ENCODE assay signal across 8 cellular contexts in the genomic region with DNA sequence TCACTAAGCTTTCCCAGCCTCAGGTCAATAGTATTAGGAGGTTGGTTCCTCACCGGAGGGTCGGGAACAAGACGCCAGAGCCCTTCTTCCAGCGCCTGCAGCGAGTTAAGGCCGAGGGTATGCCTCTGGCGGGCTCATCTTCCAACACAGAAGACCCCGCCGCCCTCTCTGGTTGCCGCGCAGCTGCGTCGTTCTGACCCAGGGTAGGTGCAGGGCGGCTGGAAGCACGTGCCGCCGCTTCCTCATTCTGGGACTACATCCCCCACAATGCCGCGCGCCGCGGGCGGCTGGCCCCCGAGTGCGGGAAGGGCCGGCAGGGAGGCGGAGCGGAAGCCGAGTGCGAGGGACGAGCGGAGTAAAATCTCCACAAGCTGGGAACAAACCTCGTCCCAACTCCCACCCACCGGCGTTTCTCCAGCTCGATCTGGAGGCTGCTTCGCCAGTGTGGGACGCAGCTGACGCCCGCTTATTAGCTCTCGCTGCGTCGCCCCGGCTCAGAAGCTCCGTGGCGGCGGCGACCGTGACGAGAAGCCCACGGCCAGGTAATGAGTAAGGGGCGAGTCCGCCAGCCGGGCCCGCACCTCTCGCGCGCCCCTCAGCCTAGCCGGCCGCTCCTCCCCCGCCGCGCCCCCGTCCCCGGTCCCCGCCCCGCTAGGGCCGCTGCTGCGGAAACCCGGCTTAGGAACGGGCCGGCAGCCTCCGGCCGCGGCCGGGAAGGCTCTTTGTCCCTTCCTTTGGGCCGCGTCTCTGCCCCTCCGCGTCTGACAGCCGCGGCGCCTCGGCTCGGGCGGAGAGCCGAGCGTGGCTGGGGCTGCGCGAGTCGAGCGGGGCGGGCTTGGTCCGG. TPM values are rescaled to one million over a fixed set of nuclear protein-coding genes. Genes with fewer than 3 reads are reported as not detected.
DNase-seq lines count a peak whose midpoint lies in the region; ATAC-seq, FAIRE-seq and TF ChIP-seq lines count a peak whose summit lies in the region.

A gene with protein sequence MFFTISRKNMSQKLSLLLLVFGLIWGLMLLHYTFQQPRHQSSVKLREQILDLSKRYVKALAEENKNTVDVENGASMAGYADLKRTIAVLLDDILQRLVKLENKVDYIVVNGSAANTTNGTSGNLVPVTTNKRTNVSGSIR (plus strand): TSS at position 319 of the 844 bp plus-strand sequence. CDS start 13,934 bp downstream, outside the sequence.

- WGBS in esophagus, 2 donors, result 1 to 2% methylated on average over 91 to 94 of the region's 94 CpGs

- no peaks in the 10 kb centered on the region; the same call in 1 of the 2 replicates for H3F3A ChIP-seq in OCI-LY1 (ENCODE audit: insufficient read depth, low read length)

- TF ChIP-seq CTCF in D721Med (IDR thresholded peaks at IDR 0.05; ENCODE audit: insufficient read depth, missing control alignments), result no peak
- no peak for TF ChIP-seq CTCF in OCI-LY1 (IDR thresholded peaks at IDR 0.05; ENCODE audit: low read length)

- peaks cover 21% of the 10 kb centered on the region for H3K4me1 ChIP-seq in HUES6 (ENCODE audit: control insufficient read depth, insufficient read depth, low read length)
- peaks cover 51% of the 10 kb centered on the region for H3K4me1 ChIP-seq in OCI-LY1 (ENCODE audit: insufficient read depth, low read length, severe bottlenecking)
- no peaks in the 10 kb centered on the region for H3K4me1 ChIP-seq in esophagus (ENCODE audit: control insufficient read depth in 2 of 2, insufficient read depth in 2 of 2, low read length in 1 of 2)
- peaks cover 4% of the 10 kb centered on the region for H3K4me1 ChIP-seq in mucosa of stomach (ENCODE audit: control insufficient read depth, insufficient read depth, low read length)

- H3K4me3 ChIP-seq in HUES6 (ENCODE audit: low read depth, low read length) (peak within 1 kb of the TSS; percentile 77), OCI-LY1 (ENCODE audit: low read depth, low read length, poor library complexity, severe bottlenecking) (peak within 1 kb of the TSS; percentile 67), esophagus (ENCODE audit: low read depth in 1 of 2, low read length in 2 of 2) (peak within 1 kb of the TSS; percentile 78 to 86), mucosa of stomach (ENCODE audit: low read length) (peak within 1 kb of the TSS; percentile 23)

- FAIRE-seq in D721Med (lab: Jason Lieb, UNC), result no peak

- no peaks in the 10 kb centered on the region for H3K36me3 ChIP-seq in HUES6 (ENCODE audit: control insufficient read depth, insufficient read depth, low read length)
- H3K36me3 ChIP-seq in OCI-LY1 (ENCODE audit: insufficient read depth, low read length), result no peaks in the 10 kb centered on the region
- H3K36me3 ChIP-seq in esophagus (ENCODE audit: control insufficient read depth in 2 of 2, insufficient read depth in 2 of 2, low read length in 1 of 2), result no peaks in the 10 kb centered on the region
- no peaks in the 10 kb centered on the region for H3K36me3 ChIP-seq in mucosa of stomach (ENCODE audit: control insufficient read depth, insufficient read depth, low read length)

- no peaks in the 10 kb centered on the region for H3K79me2 ChIP-seq in OCI-LY1 (ENCODE audit: insufficient read depth, low read length)

- no peaks in the 10 kb centered on the region for H3K9me3 ChIP-seq in HUES6 (ENCODE audit: control insufficient read depth, insufficient read depth, low read depth, low read length)
- H3K9me3 ChIP-seq in OCI-LY1 (ENCODE audit: low read length), result no peaks in the 10 kb centered on the region
- no peaks in the 10 kb centered on the region for H3K9me3 ChIP-seq in esophagus (ENCODE audit: control insufficient read depth in 2 of 2, insufficient read depth in 1 of 2, low read depth in 1 of 2, low read length in 1 of 2)
- H3K9me3 ChIP-seq in mucosa of stomach (ENCODE audit: control insufficient read depth, low read length), result no peaks in the 10 kb centered on the region

- no peaks in the 10 kb centered on the region for H3K9me2 ChIP-seq in OCI-LY1 (ENCODE audit: low read depth, low read length)

- peak within 1 kb of the TSS; percentile 45; the same call in 1 of the 2 replicates for H2AFZ ChIP-seq in OCI-LY1 (ENCODE audit: low read length)

- peaks cover 13% of the 10 kb centered on the region for H3K27me3 ChIP-seq in HUES6 (ENCODE audit: control insufficient read depth, insufficient read depth, low read length)
- H3K27me3 ChIP-seq in OCI-LY1 (ENCODE audit: insufficient read depth, low read length), result no peaks in the 10 kb centered on the region
- H3K27me3 ChIP-seq in esophagus (ENCODE audit: control insufficient read depth in 1 of 2, insufficient read depth in 2 of 2, low read length in 2 of 2), result no peaks in the 10 kb centered on the region
- H3K27me3 ChIP-seq in mucosa of stomach (ENCODE audit: control insufficient read depth, insufficient read depth, low read length), result no peaks in the 10 kb centered on the region

- peak within 1 kb of the TSS; percentile 93 for H3K4me2 ChIP-seq in OCI-LY1 (ENCODE audit: low read length)

- peak; percentile 67 for ATAC-seq in GM21447 (IDR thresholded peaks at IDR 0.05; ENCODE audit: unreplicated experiment)

- peak within 1 kb of the TSS; percentile 67 for H3K9ac ChIP-seq in HUES6 (ENCODE audit: low read length)
- H3K9ac ChIP-seq in OCI-LY1 (ENCODE audit: low read length), result peak within 1 kb of the TSS; percentile 69
- H3K9ac ChIP-seq in mucosa of stomach (ENCODE audit: low read length), result peak within 1 kb of the TSS; percentile 57

- H3K27ac ChIP-seq in HUES6 (ENCODE audit: low read depth, low read length) (no peak within 1 kb of the TSS; the same call in 1 of the 2 replicates), OCI-LY1 (ENCODE audit: low read depth, low read length, poor library complexity, severe bottlenecking) (peak within 1 kb of the TSS; percentile 8), esophagus (ENCODE audit: low read depth in 2 of 2, low read length in 1 of 2) (peak within 1 kb of the TSS; percentile 97)

- DNase-seq in D721Med (ENCODE audit: insufficient read length, low spot score), result peak; percentile 88
- DNase-seq in activated T-cell treated with anti-CD3 and anti-CD28 coated beads, Interleukin-2, amount 50 U/mL, for 1 hour, result peak; percentile 86
- peak; percentile 88 for DNase-seq in stimulated activated CD8-positive, alpha-beta memory T cell treated with anti-CD3 and anti-CD28 coated beads, Interleukin-4, amount 100 ng/mL, for 48 hours

- H4K20me1 ChIP-seq in OCI-LY1 (ENCODE audit: insufficient read depth, low read length), result no peaks in the 10 kb centered on the region

RNA-seq across cellular contexts. Expression of the gene that starts here (rescaled TPM):
- 1 to 10 TPM; 4.5 to 5.3 TPM for polyA plus RNA-seq in esophagus

Comparison
In these comparisons a context has a peak if more than half of its experiments do, and no peak if none do; other contexts are left out.
1. H3K4me3 ChIP-seq: peak in every context shown above with its lines; median percentile 82 in esophagus; 77 in HUES6; 67 in OCI-LY1; 23 in mucosa of stomach.